Comparison of ENCODE assay signal across 10 cellular contexts in genomic region chr17:76688165-76688622, GRCh38. TPM values are rescaled to one million over a fixed set of nuclear protein-coding genes. Genes with fewer than 3 reads are reported as not detected.
DNase-seq lines count a peak whose midpoint lies in the region; ATAC-seq and TF ChIP-seq lines count a peak whose summit lies in the region.
"Had no signal": no experiment of that assay in that cellular context is flagged by ENCODE, and none has a peak within 500 bp of the region (broad histone marks: within the 10 kb centered on the region; RNA-seq: fewer than 3 reads in every experiment).

No MANE protein-coding gene starts in this region.

- peaks cover 76% of the 10 kb centered on the region for H3K4me1 Mint-ChIP-seq in brain
- H3K4me1 Mint-ChIP-seq: activated CD8-positive, alpha-beta memory T cell treated with anti-CD3 and anti-CD28 coated beads, Interleukin-2, amount 10 ng/mL, durations not matched to agents 7 days and 5 days; memory B cell had no signal

- DNase-seq in mesenchymal stem cell: no peak
- DNase-seq in aorta: peak in 1 of 2 donors; percentile 73
- no peak for DNase-seq in MG63
- DNase-seq: activated CD8-positive, alpha-beta memory T cell treated with anti-CD3 and anti-CD28 coated beads, Interleukin-2, amount 10 ng/mL, durations not matched to agents 7 days and 5 days; effector CD8-positive, alpha-beta T cell; RPMI8226 had no signal

- H4K8ac ChIP-seq in mesenchymal stem cell (ENCODE audit: low read length): no peak overlapping the region

- intact Hi-C loops in aorta (cut with DNase I): loop anchor here in 1 of 2 donors (2.0 kb wide), 1 partner anchor 27 kb away; no protein-coding TSS in a partner anchor

- H2BK120ac ChIP-seq in mesenchymal stem cell (ENCODE audit: low read depth, low read length): no peak overlapping the region

- no peak overlapping the region for H2BK5ac ChIP-seq in mesenchymal stem cell (ENCODE audit: low read depth, low read length, poor library complexity, severe bottlenecking)

- H3K4me2 ChIP-seq in mesenchymal stem cell (ENCODE audit: low read length, poor library complexity, severe bottlenecking): no peak overlapping the region

- ATAC-seq in aorta (ENCODE audit: low FRiP score): peak; percentile 37
- no peak for ATAC-seq in HG03520 (IDR thresholded peaks at IDR 0.05; ENCODE audit: unreplicated experiment)
- ATAC-seq: activated CD8-positive, alpha-beta memory T cell treated with anti-CD3 and anti-CD28 coated beads, Interleukin-2, amount 10 ng/mL, durations not matched to agents 7 days and 5 days had no signal

- H3K18ac ChIP-seq in mesenchymal stem cell (ENCODE audit: low read depth in 1 of 2, low read length in 2 of 2): no peak overlapping the region

- H2AK5ac ChIP-seq in mesenchymal stem cell (ENCODE audit: low read length, severe bottlenecking): peak overlapping the region; percentile 11

- H3K4me3 ChIP-seq in mesenchymal stem cell (ENCODE audit: insufficient read depth in 1 of 2, low read depth in 1 of 2, low read length in 2 of 2) (peak overlapping the region in 1 of 2 experiments; percentile 38), aorta (ENCODE audit: low read length in 2 of 2) (no peak overlapping the region), MG63 (no peak overlapping the region)

- WGBS in mesenchymal stem cell: 96% methylated on average over 10 of the region's 11 CpGs
- 18 to 40% methylated on average over 11 of the region's 11 CpGs for WGBS in aorta, 2 donors

- peak overlapping the region in 1 of 2 experiments; percentile 5 for H3K14ac ChIP-seq in mesenchymal stem cell (ENCODE audit: low read length in 2 of 2)

- H3K27me3 Mint-ChIP-seq in brain: no peaks in the 10 kb centered on the region
- H3K27me3 Mint-ChIP-seq: activated CD8-positive, alpha-beta memory T cell treated with anti-CD3 and anti-CD28 coated beads, Interleukin-2, amount 10 ng/mL, durations not matched to agents 7 days and 5 days had no signal

- no peak overlapping the region for H3K23ac ChIP-seq in mesenchymal stem cell (ENCODE audit: low read length in 2 of 2)

- TF ChIP-seq CTCF in brain (conservative IDR thresholded peaks at IDR 0.05): no peak

- peak overlapping the region; percentile 34 to 79 (median 63) for H3K27ac Mint-ChIP-seq in brain
- H3K27ac Mint-ChIP-seq: activated CD8-positive, alpha-beta memory T cell treated with anti-CD3 and anti-CD28 coated beads, Interleukin-2, amount 10 ng/mL, durations not matched to agents 7 days and 5 days; memory B cell had no signal

- H3K9me3 Mint-ChIP-seq in brain: no peaks in the 10 kb centered on the region
- H3K9me3 Mint-ChIP-seq: memory B cell had no signal

- no peak overlapping the region for H3K4me3 Mint-ChIP-seq in brain
- H3K4me3 Mint-ChIP-seq: activated CD8-positive, alpha-beta memory T cell treated with anti-CD3 and anti-CD28 coated beads, Interleukin-2, amount 10 ng/mL, durations not matched to agents 7 days and 5 days; memory B cell had no signal

- H3K79me1 ChIP-seq in mesenchymal stem cell (replicated peaks; ENCODE audit: low read length, poor library complexity, severe bottlenecking): peaks cover 33% of the 10 kb centered on the region

- no peaks in the 10 kb centered on the region for H3K9me3 ChIP-seq in mesenchymal stem cell (ENCODE audit: control insufficient read depth, low read length)
- H3K9me3 ChIP-seq in aorta (ENCODE audit: control insufficient read depth, low read length): no peaks in the 10 kb centered on the region
- H3K9me3 ChIP-seq in MG63: no peaks in the 10 kb centered on the region

- H3K27ac ChIP-seq in mesenchymal stem cell (ENCODE audit: low read length, poor library complexity, severe bottlenecking): peak overlapping the region; percentile 45
- H3K27ac ChIP-seq in aorta (ENCODE audit: low read depth in 1 of 2, low read length in 2 of 2): peak overlapping the region; percentile 56 to 62

- H3K27me3 ChIP-seq in mesenchymal stem cell (ENCODE audit: control insufficient read depth in 1 of 2, insufficient read depth in 1 of 2, low read length in 2 of 2): no peaks in the 10 kb centered on the region
- H3K27me3 ChIP-seq in aorta (ENCODE audit: control insufficient read depth in 1 of 2, insufficient read depth in 2 of 2, low read length in 1 of 2): no peaks in the 10 kb centered on the region
- H3K27me3 ChIP-seq in MG63: no peaks in the 10 kb centered on the region

- H3K9ac ChIP-seq in mesenchymal stem cell (ENCODE audit: low read length): peak overlapping the region; percentile 83

- no peak overlapping the region for H4K91ac ChIP-seq in mesenchymal stem cell (ENCODE audit: low read length)

- H3K36me3 ChIP-seq in mesenchymal stem cell (ENCODE audit: control insufficient read depth in 1 of 2, insufficient read depth in 2 of 2, low read depth in 1 of 2, low read length in 2 of 2) (peaks cover 26 to 40% of the 10 kb centered on the region in 2 experiments), aorta (ENCODE audit: control insufficient read depth in 1 of 2, insufficient read depth in 2 of 2, low read length in 1 of 2) (no peaks in the 10 kb centered on the region), MG63 (peaks cover 3% of the 10 kb centered on the region; the same call in 1 of the 2 replicates)

- H2BK15ac ChIP-seq in mesenchymal stem cell (ENCODE audit: low read depth, poor library complexity, severe bottlenecking): no peak overlapping the region

- no peak overlapping the region for H3K4ac ChIP-seq in mesenchymal stem cell (ENCODE audit: low read depth in 1 of 2, low read length in 2 of 2)

- H3K4me1 ChIP-seq in mesenchymal stem cell (ENCODE audit: control insufficient read depth, insufficient read depth, low read depth, low read length): peaks cover 68% of the 10 kb centered on the region
- no peaks in the 10 kb centered on the region for H3K4me1 ChIP-seq in aorta (ENCODE audit: control insufficient read depth in 1 of 2, insufficient read depth in 2 of 2, low read length in 2 of 2)

- H2BK12ac ChIP-seq in mesenchymal stem cell (ENCODE audit: low read length in 2 of 2): no peak overlapping the region

- no peak overlapping the region for H2AFZ ChIP-seq in mesenchymal stem cell (ENCODE audit: low read depth, low read length)

- H3K36me3 Mint-ChIP-seq in brain: peaks cover 17% of the 10 kb centered on the region
- H3K36me3 Mint-ChIP-seq: activated CD8-positive, alpha-beta memory T cell treated with anti-CD3 and anti-CD28 coated beads, Interleukin-2, amount 10 ng/mL, durations not matched to agents 7 days and 5 days; memory B cell had no signal

RNA-seq across cellular contexts. Expression of gene MXRA7, which starts 22.6 kb away (rescaled TPM):
- polyA plus RNA-seq in brain (ENCODE audit: insufficient read depth, low read depth, low replicate concordance) (119 TPM), aorta (100 to 1,000 TPM; 357 to 465 TPM)
- polyA plus RNA-seq in mesenchymal stem cell (2013, experiment 1 of 2): 167 TPM
- 173 TPM for polyA plus RNA-seq in mesenchymal stem cell (2013, experiment 2 of 2)
- 100 to 1,000 TPM; 256 to 262 TPM for total RNA-seq in aorta
- total RNA-seq in MG63 (2014; rRNA removed; shearing (Covaris generic); ENCODE audit: low replicate concordance): 53.8 and 65.4 TPM in 2 replicates

RNA-seq across cellular contexts. Expression of gene JMJD6, which starts 38.2 kb away (rescaled TPM):
- polyA plus RNA-seq in brain (ENCODE audit: insufficient read depth, low read depth, low replicate concordance) (29.4 TPM), aorta (10 to 100 TPM; 29.3 to 82.5 TPM)
- polyA plus RNA-seq in mesenchymal stem cell (2013, experiment 1 of 2): 23.3 TPM
- polyA plus RNA-seq in mesenchymal stem cell (2013, experiment 2 of 2): 24.1 TPM
- total RNA-seq in aorta: 10 to 100 TPM; 36.5 to 55.4 TPM
- total RNA-seq in MG63 (2014; rRNA removed; shearing (Covaris generic); ENCODE audit: low replicate concordance): 28.2 and 55.1 TPM in 2 replicates

RNA-seq across cellular contexts. Expression of gene METTL23, which starts 38.4 kb away (rescaled TPM):
- polyA plus RNA-seq in brain (ENCODE audit: insufficient read depth, low read depth, low replicate concordance) (46.2 TPM), aorta (10 to 100 TPM; 28.5 to 37.5 TPM)
- polyA plus RNA-seq in mesenchymal stem cell (2013, experiment 1 of 2): 35.5 TPM
- 38.7 TPM for polyA plus RNA-seq in mesenchymal stem cell (2013, experiment 2 of 2)
- total RNA-seq in aorta: 10 to 100 TPM; 26.8 to 27.9 TPM
- 44.4 and 44.9 TPM in 2 replicates for total RNA-seq in MG63 (2014; rRNA removed; shearing (Covaris generic); ENCODE audit: low replicate concordance)

RNA-seq across cellular contexts. Expression of gene ST6GALNAC1, which starts 44.6 kb away (rescaled TPM):
- polyA plus RNA-seq in brain (ENCODE audit: insufficient read depth, low read depth, low replicate concordance) (1.5 TPM), aorta (1 to 10 TPM; 1.6 to 9.4 TPM)
- not detected for polyA plus RNA-seq in mesenchymal stem cell (2013, experiment 1 of 2)
- 0.03 TPM for polyA plus RNA-seq in mesenchymal stem cell (2013, experiment 2 of 2)
- 1 to 10 TPM; 1.1 to 2.3 TPM for total RNA-seq in aorta
- not detected in 2 replicates for total RNA-seq in MG63 (2014; rRNA removed; shearing (Covaris generic); ENCODE audit: low replicate concordance)
- total RNA-seq: activated CD8-positive, alpha-beta memory T cell treated with anti-CD3 and anti-CD28 coated beads, Interleukin-2, amount 10 ng/mL, durations not matched to agents 7 days and 5 days; M059J had no signal

RNA-seq across cellular contexts. Expression of gene SRSF2, which starts 48.9 kb away (rescaled TPM):
- 112 TPM for polyA plus RNA-seq in brain (ENCODE audit: insufficient read depth, low read depth, low replicate concordance)
- 127 TPM for polyA plus RNA-seq in mesenchymal stem cell (2013, experiment 1 of 2)
- polyA plus RNA-seq in mesenchymal stem cell (2013, experiment 2 of 2): 137 TPM
- total RNA-seq in aorta: 100 to 1,000 TPM; 133 to 134 TPM
- polyA plus RNA-seq in aorta: 100 to 1,000 TPM in 1 of 2 donors, 10 to 100 TPM in 1; 64.4 to 152 TPM
- total RNA-seq in MG63 (2014; rRNA removed; shearing (Covaris generic); ENCODE audit: low replicate concordance): 292 and 619 TPM in 2 replicates
